In genomic region chr5:95760291-95761191, GRCh38 we compare ENCODE assay signal across 1 cellular context.
A peak's percentile ranks its signal among the peaks of the same experiment; 100 is the strongest.
TF ChIP-seq lines count a peak whose summit lies in the region.

No MANE protein-coding gene starts in this region.

TF ChIP-seq in HepG2, 621 proteins besides CTCF, POLR2A, EP300 and RAD21 (continued from another document and continues in another):
- TF ChIP-seq, protein P1, sequence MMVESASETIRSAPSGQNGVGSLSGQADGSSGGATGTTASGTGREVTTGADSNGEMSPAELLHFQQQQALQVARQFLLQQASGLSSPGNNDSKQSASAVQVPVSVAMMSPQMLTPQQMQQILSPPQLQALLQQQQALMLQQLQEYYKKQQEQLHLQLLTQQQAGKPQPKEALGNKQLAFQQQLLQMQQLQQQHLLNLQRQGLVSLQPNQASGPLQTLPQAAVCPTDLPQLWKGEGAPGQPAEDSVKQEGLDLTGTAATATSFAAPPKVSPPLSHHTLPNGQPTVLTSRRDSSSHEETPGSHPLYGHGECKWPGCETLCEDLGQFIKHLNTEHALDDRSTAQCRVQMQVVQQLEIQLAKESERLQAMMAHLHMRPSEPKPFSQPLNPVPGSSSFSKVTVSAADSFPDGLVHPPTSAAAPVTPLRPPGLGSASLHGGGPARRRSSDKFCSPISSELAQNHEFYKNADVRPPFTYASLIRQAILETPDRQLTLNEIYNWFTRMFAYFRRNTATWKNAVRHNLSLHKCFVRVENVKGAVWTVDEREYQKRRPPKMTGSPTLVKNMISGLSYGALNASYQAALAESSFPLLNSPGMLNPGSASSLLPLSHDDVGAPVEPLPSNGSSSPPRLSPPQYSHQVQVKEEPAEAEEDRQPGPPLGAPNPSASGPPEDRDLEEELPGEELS (CRISPR knock-in tag; IDR thresholded peaks at IDR 0.05): peak; percentile 53
- TF ChIP-seq ONECUT2 (CRISPR knock-in tag; IDR thresholded peaks at IDR 0.05) (peak; percentile 32; the same call in 1 of the 2 replicates), MLX (CRISPR knock-in tag; IDR thresholded peaks at IDR 0.05) (no peak), SSRP1 (CRISPR knock-in tag; IDR thresholded peaks at IDR 0.05) (no peak), ZNF431 (CRISPR knock-in tag; IDR thresholded peaks at IDR 0.05; ENCODE audit: borderline replicate concordance, low read depth) (no peak), PCBP2 (optimal IDR thresholded peaks at IDR 0.05; ENCODE audit: low read depth, low read length, poor library complexity, severe bottlenecking) (no peak), ZBTB8A (CRISPR knock-in tag; IDR thresholded peaks at IDR 0.05; ENCODE audit: borderline replicate concordance, low read depth) (no peak), NCOA2 (CRISPR knock-in tag; IDR thresholded peaks at IDR 0.05) (0 out of 2 replicates have a peak, but pooled peaks have one; percentile 16), RFX1 (IDR thresholded peaks at IDR 0.05) (no peak), ZNF615 (CRISPR knock-in tag; IDR thresholded peaks at IDR 0.05; ENCODE audit: borderline replicate concordance) (no peak), ARID2 (CRISPR knock-in tag; IDR thresholded peaks at IDR 0.05; ENCODE audit: borderline replicate concordance) (no peak), RCOR2 (CRISPR knock-in tag; IDR thresholded peaks at IDR 0.05) (0 out of 2 replicates have a peak, but pooled peaks have one; percentile 17), GATAD2A (CRISPR knock-in tag; IDR thresholded peaks at IDR 0.05) (peak; percentile 78; the same call in 1 of the 2 replicates), HOXA5 (CRISPR knock-in tag; IDR thresholded peaks at IDR 0.05) (no peak), HES4 (CRISPR knock-in tag; IDR thresholded peaks at IDR 0.05; ENCODE audit: borderline replicate concordance) (no peak), USF2 (IDR thresholded peaks at IDR 0.05; ENCODE audit: low read depth, low read length) (no peak), USF2 (CRISPR knock-in tag; IDR thresholded peaks at IDR 0.05; ENCODE audit: borderline replicate concordance) (no peak), FOXJ3 (CRISPR knock-in tag; IDR thresholded peaks at IDR 0.05; ENCODE audit: borderline replicate concordance) (peak; percentile 46; the same call in 1 of the 2 replicates), MED1 (CRISPR knock-in tag; IDR thresholded peaks at IDR 0.05) (0 out of 2 replicates have a peak, but pooled peaks have one; percentile 19), KLF16 (CRISPR knock-in tag; IDR thresholded peaks at IDR 0.05) (no peak), ZNF317 (CRISPR knock-in tag; IDR thresholded peaks at IDR 0.05) (0 out of 2 replicates have a peak, but pooled peaks have one; percentile 51), RXRB (CRISPR knock-in tag; IDR thresholded peaks at IDR 0.05; ENCODE audit: borderline replicate concordance) (peak; percentile 32; the same call in 1 of the 2 replicates), FOXC1 (CRISPR knock-in tag; IDR thresholded peaks at IDR 0.05; ENCODE audit: borderline replicate concordance) (no peak), XBP1 (CRISPR knock-in tag; IDR thresholded peaks at IDR 0.05) (0 out of 2 replicates have a peak, but pooled peaks have one; percentile 48), FOXA3 (CRISPR knock-in tag; IDR thresholded peaks at IDR 0.05) (peak; percentile 44; the same call in 1 of the 2 replicates), ZNF251 (CRISPR knock-in tag; IDR thresholded peaks at IDR 0.05) (no peak), RARA (CRISPR knock-in tag; IDR thresholded peaks at IDR 0.05) (peak; percentile 62), MIXL1 (CRISPR knock-in tag; IDR thresholded peaks at IDR 0.05) (no peak), ZNF10 (CRISPR knock-in tag; IDR thresholded peaks at IDR 0.05; ENCODE audit: borderline replicate concordance, low read depth) (no peak), ZHX2 (IDR thresholded peaks at IDR 0.05; ENCODE audit: low read depth) (no peak), ZHX2 (CRISPR knock-in tag; IDR thresholded peaks at IDR 0.05; ENCODE audit: borderline replicate concordance) (no peak), TP53 (CRISPR knock-in tag; conservative IDR thresholded peaks at IDR 0.05) (no peak), ATF4 (CRISPR knock-in tag; IDR thresholded peaks at IDR 0.05) (peak in 1 of 2 experiments; percentile 59; a peak in 2 of 4 replicates), FOSL1 (CRISPR knock-in tag; IDR thresholded peaks at IDR 0.05; ENCODE audit: borderline replicate concordance) (peak; percentile 18; the same call in 1 of the 2 replicates), TEF (CRISPR knock-in tag; IDR thresholded peaks at IDR 0.05) (peak; percentile 82), KLF11 (CRISPR knock-in tag; IDR thresholded peaks at IDR 0.05) (no peak), ZNF44 (CRISPR knock-in tag; IDR thresholded peaks at IDR 0.05) (no peak), ZNF652 (CRISPR knock-in tag; IDR thresholded peaks at IDR 0.05; ENCODE audit: borderline replicate concordance, low read depth) (no peak), REPIN1 (CRISPR knock-in tag; IDR thresholded peaks at IDR 0.05; ENCODE audit: borderline replicate concordance, low read depth) (no peak), CEBPB (IDR thresholded peaks at IDR 0.05; ENCODE audit: borderline replicate concordance, low read depth, low read length) (peak; percentile 87), IRF1 (CRISPR knock-in tag; IDR thresholded peaks at IDR 0.05; ENCODE audit: low read depth) (no peak), ZBTB42 (CRISPR knock-in tag; IDR thresholded peaks at IDR 0.05) (no peak), ATF3 (CRISPR knock-in tag; IDR thresholded peaks at IDR 0.05) (peak; percentile 56; the same call in 1 of the 2 replicates), SOX13 (IDR thresholded peaks at IDR 0.05) (no peak), SOX13 (CRISPR knock-in tag; conservative IDR thresholded peaks at IDR 0.05 in 1 of 2, IDR thresholded peaks at IDR 0.05 in 1 of 2) (peak in 1 of 2 experiments; percentile 71; a peak in 2 of 4 replicates), BCL6 (CRISPR knock-in tag; IDR thresholded peaks at IDR 0.05) (peak; percentile 64)
- TF ChIP-seq, protein P2, sequence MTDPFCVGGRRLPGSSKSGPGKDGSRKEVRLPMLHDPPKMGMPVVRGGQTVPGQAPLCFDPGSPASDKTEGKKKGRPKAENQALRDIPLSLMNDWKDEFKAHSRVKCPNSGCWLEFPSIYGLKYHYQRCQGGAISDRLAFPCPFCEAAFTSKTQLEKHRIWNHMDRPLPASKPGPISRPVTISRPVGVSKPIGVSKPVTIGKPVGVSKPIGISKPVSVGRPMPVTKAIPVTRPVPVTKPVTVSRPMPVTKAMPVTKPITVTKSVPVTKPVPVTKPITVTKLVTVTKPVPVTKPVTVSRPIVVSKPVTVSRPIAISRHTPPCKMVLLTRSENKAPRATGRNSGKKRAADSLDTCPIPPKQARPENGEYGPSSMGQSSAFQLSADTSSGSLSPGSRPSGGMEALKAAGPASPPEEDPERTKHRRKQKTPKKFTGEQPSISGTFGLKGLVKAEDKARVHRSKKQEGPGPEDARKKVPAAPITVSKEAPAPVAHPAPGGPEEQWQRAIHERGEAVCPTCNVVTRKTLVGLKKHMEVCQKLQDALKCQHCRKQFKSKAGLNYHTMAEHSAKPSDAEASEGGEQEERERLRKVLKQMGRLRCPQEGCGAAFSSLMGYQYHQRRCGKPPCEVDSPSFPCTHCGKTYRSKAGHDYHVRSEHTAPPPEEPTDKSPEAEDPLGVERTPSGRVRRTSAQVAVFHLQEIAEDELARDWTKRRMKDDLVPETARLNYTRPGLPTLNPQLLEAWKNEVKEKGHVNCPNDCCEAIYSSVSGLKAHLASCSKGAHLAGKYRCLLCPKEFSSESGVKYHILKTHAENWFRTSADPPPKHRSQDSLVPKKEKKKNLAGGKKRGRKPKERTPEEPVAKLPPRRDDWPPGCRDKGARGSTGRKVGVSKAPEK (CRISPR knock-in tag; IDR thresholded peaks at IDR 0.05; ENCODE audit: borderline replicate concordance): 0 out of 2 replicates have a peak, but pooled peaks have one; percentile 23
- TF ChIP-seq, protein P3, sequence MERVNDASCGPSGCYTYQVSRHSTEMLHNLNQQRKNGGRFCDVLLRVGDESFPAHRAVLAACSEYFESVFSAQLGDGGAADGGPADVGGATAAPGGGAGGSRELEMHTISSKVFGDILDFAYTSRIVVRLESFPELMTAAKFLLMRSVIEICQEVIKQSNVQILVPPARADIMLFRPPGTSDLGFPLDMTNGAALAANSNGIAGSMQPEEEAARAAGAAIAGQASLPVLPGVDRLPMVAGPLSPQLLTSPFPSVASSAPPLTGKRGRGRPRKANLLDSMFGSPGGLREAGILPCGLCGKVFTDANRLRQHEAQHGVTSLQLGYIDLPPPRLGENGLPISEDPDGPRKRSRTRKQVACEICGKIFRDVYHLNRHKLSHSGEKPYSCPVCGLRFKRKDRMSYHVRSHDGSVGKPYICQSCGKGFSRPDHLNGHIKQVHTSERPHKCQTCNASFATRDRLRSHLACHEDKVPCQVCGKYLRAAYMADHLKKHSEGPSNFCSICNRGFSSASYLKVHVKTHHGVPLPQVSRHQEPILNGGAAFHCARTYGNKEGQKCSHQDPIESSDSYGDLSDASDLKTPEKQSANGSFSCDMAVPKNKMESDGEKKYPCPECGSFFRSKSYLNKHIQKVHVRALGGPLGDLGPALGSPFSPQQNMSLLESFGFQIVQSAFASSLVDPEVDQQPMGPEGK (CRISPR knock-in tag; IDR thresholded peaks at IDR 0.05): no peak
